Comparison of ENCODE assay signal across 13 cellular contexts in the genomic region with DNA sequence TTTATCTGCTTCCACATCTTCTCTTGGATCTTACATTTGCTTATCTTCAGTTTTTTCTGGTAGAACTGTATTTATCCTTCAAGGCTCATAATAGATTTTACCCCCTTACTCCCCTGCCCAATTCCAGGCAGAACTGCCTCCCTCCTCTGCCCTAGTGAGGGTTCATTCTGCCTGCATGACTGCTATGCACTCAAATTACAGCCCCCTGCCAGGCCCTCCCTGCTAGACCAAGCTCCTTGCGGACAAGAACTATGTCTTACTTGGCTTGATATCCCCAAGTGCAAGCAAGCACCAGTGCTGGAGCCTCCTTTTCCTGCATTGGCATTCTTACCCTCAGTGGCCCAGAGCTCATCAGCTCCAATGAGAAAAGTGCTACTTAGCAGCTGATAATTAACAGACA. TPM values are rescaled to one million over a fixed set of nuclear protein-coding genes. Genes with fewer than 3 reads are reported as not detected.
DNase-seq lines count a peak whose midpoint lies in the region; ATAC-seq and TF ChIP-seq lines count a peak whose summit lies in the region.
"Had no signal": no experiment of that assay in that cellular context is flagged by ENCODE, and none has a peak within 500 bp of the region (broad histone marks: within the 10 kb centered on the region; RNA-seq: fewer than 3 reads in every experiment).

No MANE protein-coding gene starts in this region.

- peaks cover 85% of the 10 kb centered on the region for H3K4me1 Mint-ChIP-seq in central memory CD8-positive, alpha-beta T cell
- H3K4me1 Mint-ChIP-seq in natural killer cell treated with Interleukin-12 subunit alpha and Interleukin-12 subunit beta and Interleukin-15 and Interleukin-18, amount 100 ng/mL, for 72 hours (ENCODE audit: low read depth in 2 of 2) = peaks cover 77 to 83% of the 10 kb centered on the region in 2 donors

- peak overlapping the region; percentile 53 for H3K4me3 Mint-ChIP-seq in central memory CD8-positive, alpha-beta T cell
- H3K4me3 Mint-ChIP-seq in natural killer cell treated with Interleukin-12 subunit alpha and Interleukin-12 subunit beta and Interleukin-15 and Interleukin-18, amount 100 ng/mL, for 72 hours = peak overlapping the region; percentile 73

- no peaks in the 10 kb centered on the region for H3K9me3 ChIP-seq in tibial nerve

- H3K4me3 ChIP-seq in H7 (ENCODE audit: insufficient read depth, low read depth, low read length) (no peak overlapping the region), tibial nerve (no peak overlapping the region), lower leg skin (ENCODE audit: low read depth, poor library complexity, severe bottlenecking) (no peak overlapping the region)

- peaks cover 20% of the 10 kb centered on the region for H3K36me3 Mint-ChIP-seq in central memory CD8-positive, alpha-beta T cell (ENCODE audit: insufficient read depth)
- no peaks in the 10 kb centered on the region for H3K36me3 Mint-ChIP-seq in natural killer cell treated with Interleukin-12 subunit alpha and Interleukin-12 subunit beta and Interleukin-15 and Interleukin-18, amount 100 ng/mL, for 72 hours

- H3K27me3 Mint-ChIP-seq in central memory CD8-positive, alpha-beta T cell = no peaks in the 10 kb centered on the region
- H3K27me3 Mint-ChIP-seq in natural killer cell treated with Interleukin-12 subunit alpha and Interleukin-12 subunit beta and Interleukin-15 and Interleukin-18, amount 100 ng/mL, for 72 hours = no peaks in the 10 kb centered on the region

- intact Hi-C loops in lower leg skin (cut with DNase I; ENCODE audit: low total_unique reads) = loop anchor here (1.0 kb wide), 1 partner anchor 19 kb away; no protein-coding TSS in a partner anchor

- no peak overlapping the region for H3K27ac ChIP-seq in tibial nerve
- H3K27ac ChIP-seq: WERI-Rb-1 had no signal

- H3K27me3 ChIP-seq in H7 (ENCODE audit: control insufficient read depth, insufficient read depth, low read length) = no peaks in the 10 kb centered on the region
- H3K27me3 ChIP-seq in tibial nerve = no peaks in the 10 kb centered on the region

- TF ChIP-seq POLR2A in tibial nerve (IDR thresholded peaks at IDR 0.05) = no peak
- no peak for TF ChIP-seq POLR2A in lower leg skin (IDR thresholded peaks at IDR 0.05)

- 100% methylated on average over 1 of the region's 1 CpG for WGBS in tibial nerve, 2 donors
- 92 to 100% methylated on average over 1 of the region's 1 CpG for WGBS in lower leg skin, 2 donors

- H3K27ac Mint-ChIP-seq in central memory CD8-positive, alpha-beta T cell (ENCODE audit: low read depth) = peak overlapping the region; percentile 85
- peak overlapping the region; percentile 76 to 86 for H3K27ac Mint-ChIP-seq in natural killer cell treated with Interleukin-12 subunit alpha and Interleukin-12 subunit beta and Interleukin-15 and Interleukin-18, amount 100 ng/mL, for 72 hours

- H3K4me1 ChIP-seq in tibial nerve = peaks cover 0 to 84% (median 55%) of the 10 kb centered on the region in 4 donors

- no peaks in the 10 kb centered on the region; the same call in 1 of the 2 replicates for H3K36me3 ChIP-seq in H7 (replicated peaks; ENCODE audit: control insufficient read depth, insufficient read depth, low read length)
- no peaks in the 10 kb centered on the region for H3K36me3 ChIP-seq in tibial nerve

- TF ChIP-seq EP300 in tibial nerve (IDR thresholded peaks at IDR 0.05) = no peak

- no peak for ATAC-seq in central memory CD8-positive, alpha-beta T cell (replicated peaks; ENCODE audit: extremely low read depth, poor library complexity, severe bottlenecking)
- ATAC-seq in natural killer cell treated with Interleukin-12 subunit alpha and Interleukin-12 subunit beta and Interleukin-15 and Interleukin-18, amount 100 ng/mL, for 72 hours = no peak
- ATAC-seq in GM18858 (IDR thresholded peaks at IDR 0.05; ENCODE audit: unreplicated experiment) = no peak

- TF ChIP-seq CTCF in tibial nerve (IDR thresholded peaks at IDR 0.05) = no peak
- TF ChIP-seq CTCF in lower leg skin (IDR thresholded peaks at IDR 0.05) = no peak

- no peaks in the 10 kb centered on the region for H3K9me3 Mint-ChIP-seq in central memory CD8-positive, alpha-beta T cell
- no peaks in the 10 kb centered on the region for H3K9me3 Mint-ChIP-seq in natural killer cell treated with Interleukin-12 subunit alpha and Interleukin-12 subunit beta and Interleukin-15 and Interleukin-18, amount 100 ng/mL, for 72 hours

- peak; percentile 29 for DNase-seq in NCI-H2171 treated with DMSO at 0.1 percent for 48 hours (lab: John Stamatoyannopoulos, UW)
- DNase-seq in NCI-H2171 (lab: John Stamatoyannopoulos, UW) = no peak
- DNase-seq in H7 = peak; percentile 56
- DNase-seq in central memory CD8-positive, alpha-beta T cell (ENCODE audit: low spot score in 2 of 2) = no peak
- peak; percentile 53 for DNase-seq in natural killer cell treated with Interleukin-12 subunit alpha and Interleukin-12 subunit beta and Interleukin-15 and Interleukin-18, amount 100 ng/mL, for 72 hours (ENCODE audit: low spot score)
- DNase-seq in tibial nerve (ENCODE audit: low spot score in 2 of 2) = no peak
- DNase-seq in lower leg skin (ENCODE audit: low spot score in 2 of 2) = no peak
- DNase-seq: foreskin melanocyte, KG1, NCI-H1105 treated with DMSO at 0.1 percent for 48 hours, NCI-H524 treated with DMSO at 0.1 percent for 48 hours, WERI-Rb-1 had no signal

RNA-seq across cellular contexts. Expression of gene MAPKAPK2, which starts 18.1 kb away (rescaled TPM):
- 67.7 and 77.8 TPM in 2 replicates for total RNA-seq in H7 (2014; rRNA removed; shearing (Covaris generic))
- total RNA-seq in natural killer cell treated with Interleukin-12 subunit alpha and Interleukin-12 subunit beta and Interleukin-15 and Interleukin-18, amount 100 ng/mL, for 72 hours = 100 to 1,000 TPM; 104 to 115 TPM
- 10 to 100 TPM; 30.6 to 49.5 (median 38.2) TPM for total RNA-seq in tibial nerve
- total RNA-seq in lower leg skin = 10 to 100 TPM; 40.0 to 62.4 (median 52.4) TPM

Comparison
In these comparisons a context has a peak if more than half of its experiments do, and no peak if none do; other contexts are left out.
1. DNase-seq: peak in NCI-H2171 treated with DMSO at 0.1 percent for 48 hours (single experiment), H7 (single experiment) and natural killer cell treated with Interleukin-12 subunit alpha and Interleukin-12 subunit beta and Interleukin-15 and Interleukin-18, amount 100 ng/mL, for 72 hours (single experiment); none in NCI-H2171 (single experiment), central memory CD8-positive, alpha-beta T cell (0 of 2), tibial nerve (0 of 2) and lower leg skin (0 of 2).